Comparison of ENCODE assay signal across 13 cellular contexts in the genomic region with DNA sequence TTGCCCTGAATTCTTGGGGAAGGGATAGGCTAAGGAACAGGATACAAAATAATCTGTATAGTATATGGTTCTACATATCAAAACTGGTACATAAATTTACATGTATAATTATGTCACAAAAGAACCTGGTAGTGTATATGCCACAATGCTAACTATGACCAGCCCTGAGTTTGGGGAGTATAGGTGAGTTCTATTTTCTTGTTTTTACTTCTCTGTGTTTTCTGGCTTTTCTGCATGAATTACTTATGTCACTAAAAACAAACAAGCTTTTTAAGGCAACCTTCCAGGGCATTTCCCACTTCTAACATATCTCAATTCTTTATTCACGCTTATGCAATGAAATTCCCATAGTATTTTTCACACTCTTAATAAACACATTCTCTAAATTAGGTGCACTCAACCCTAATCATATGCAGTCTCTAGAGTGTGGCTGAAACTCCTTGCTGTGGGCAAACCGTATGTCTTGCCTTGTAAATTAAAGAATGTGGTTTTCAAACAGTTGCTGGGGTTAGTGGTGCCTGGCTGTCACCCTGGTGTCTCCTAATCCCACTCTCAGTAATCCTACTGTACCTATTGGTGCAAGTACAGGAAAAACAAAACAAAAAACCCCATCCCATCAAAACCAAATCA. TPM values are rescaled to one million over a fixed set of nuclear protein-coding genes. Genes with fewer than 3 reads are reported as not detected.
DNase-seq lines count a peak whose midpoint lies in the region; ATAC-seq and TF ChIP-seq lines count a peak whose summit lies in the region.
"Had no signal": no experiment of that assay in that cellular context is flagged by ENCODE, and none has a peak within 500 bp of the region (broad histone marks: within the 10 kb centered on the region; RNA-seq: fewer than 3 reads in every experiment).

No MANE protein-coding gene starts in this region.

- H3K4me1 ChIP-seq in osteoblast (ENCODE audit: insufficient read depth, low read length) = no peaks in the 10 kb centered on the region
- H3K4me1 ChIP-seq in effector memory CD4-positive, alpha-beta T cell (ENCODE audit: control insufficient read depth, insufficient read depth, low read length, poor library complexity, severe bottlenecking) = no peaks in the 10 kb centered on the region

- H3K27ac ChIP-seq in osteoblast (ENCODE audit: low read depth, low read length) = no peak overlapping the region
- H3K27ac ChIP-seq in effector memory CD4-positive, alpha-beta T cell (ENCODE audit: insufficient read depth, low read length, poor library complexity, severe bottlenecking) = no peak overlapping the region
- H3K27ac ChIP-seq: pancreas had no signal

- no peaks in the 10 kb centered on the region for H4K20me1 ChIP-seq in osteoblast (ENCODE audit: insufficient read depth, low read length)

- H3K4me3 Mint-ChIP-seq in activated CD4-positive, alpha-beta T cell treated with anti-CD3 and anti-CD28 coated beads for 36 hours = no peak overlapping the region
- H3K4me3 Mint-ChIP-seq: activated B cell treated with CpG ODN at 0.5 μM for 24 hours had no signal

- no peaks in the 10 kb centered on the region for H3K9me3 Mint-ChIP-seq in activated CD4-positive, alpha-beta T cell treated with anti-CD3 and anti-CD28 coated beads for 36 hours (ENCODE audit: low read depth)
- H3K9me3 Mint-ChIP-seq: activated B cell treated with CpG ODN at 0.5 μM for 24 hours had no signal

- DNase-seq in activated CD4-positive, alpha-beta T cell treated with anti-CD3 and anti-CD28 coated beads for 36 hours = peak; percentile 46
- no peak for DNase-seq in activated CD4-positive, alpha-beta T cell treated with anti-CD3 and anti-CD28 coated beads, Interleukin-2, amount 50 U/mL, for 4 hours
- DNase-seq in osteoblast (ENCODE audit: insufficient read length, low spot score, missing footprints) (peak; percentile 58), Kasumi-1 (lab: John Stamatoyannopoulos, UW) (no peak), cortex of kidney (lab: John Stamatoyannopoulos, UW) (no peak)
- no peak for DNase-seq in effector memory CD4-positive, alpha-beta T cell
- DNase-seq: 8988T, activated B cell treated with CpG ODN at 0.5 μM for 24 hours, GF-D8, kidney, pancreas had no signal

- H3K27ac Mint-ChIP-seq in activated CD4-positive, alpha-beta T cell treated with anti-CD3 and anti-CD28 coated beads for 36 hours = no peak overlapping the region
- H3K27ac Mint-ChIP-seq: activated B cell treated with CpG ODN at 0.5 μM for 24 hours had no signal

- peak; percentile 74 for ATAC-seq in activated CD4-positive, alpha-beta T cell treated with anti-CD3 and anti-CD28 coated beads for 36 hours
- ATAC-seq in GM21723 (IDR thresholded peaks at IDR 0.05; ENCODE audit: unreplicated experiment) (peak; percentile 94), HG03432 (IDR thresholded peaks at IDR 0.05; ENCODE audit: unreplicated experiment) (peak; percentile 93)

- no peaks in the 10 kb centered on the region for H3K36me3 Mint-ChIP-seq in activated CD4-positive, alpha-beta T cell treated with anti-CD3 and anti-CD28 coated beads for 36 hours (ENCODE audit: low read depth)

- peaks cover 54% of the 10 kb centered on the region for H3K4me1 Mint-ChIP-seq in activated CD4-positive, alpha-beta T cell treated with anti-CD3 and anti-CD28 coated beads for 36 hours

- TF ChIP-seq CTCF in osteoblast (IDR thresholded peaks at IDR 0.05; ENCODE audit: extremely low read depth, low read depth, low read length) = no peak

- CTCF ChIA-PET in activated CD4-positive, alpha-beta T cell treated with anti-CD3 and anti-CD28 coated beads for 36 hours (lab: Charles Lee) = interaction anchor here (1.4 kb wide), 1 partner anchor 13 kb away, joined by 4 read pairs; no protein-coding TSS in a partner anchor

- intact Hi-C loops in activated CD4-positive, alpha-beta T cell treated with anti-CD3 and anti-CD28 coated beads for 36 hours (cut with DNase I, micrococcal nuclease) = loop anchor here in 1 of 2 experiments (5.0 kb wide), 1 partner anchor 76 kb away; no protein-coding TSS in a partner anchor

- no peak overlapping the region for H3K4me3 ChIP-seq in osteoblast (ENCODE audit: insufficient read depth, low read length)
- H3K4me3 ChIP-seq in effector memory CD4-positive, alpha-beta T cell (ENCODE audit: insufficient read depth, low read depth, low read length, poor library complexity, severe bottlenecking) = no peak overlapping the region
- H3K4me3 ChIP-seq: pancreas had no signal

- H2AFZ ChIP-seq in osteoblast (ENCODE audit: low read length) = no peak overlapping the region

- POLR2A ChIA-PET in activated CD4-positive, alpha-beta T cell treated with anti-CD3 and anti-CD28 coated beads for 36 hours (lab: Charles Lee) = interaction anchor here (1.5 kb wide), 1 partner anchor 13 kb away, joined by 3 read pairs; no protein-coding TSS in a partner anchor

- H3K4me2 ChIP-seq in osteoblast (ENCODE audit: insufficient read depth, low read length) = no peak overlapping the region

- H3K36me3 ChIP-seq in osteoblast (ENCODE audit: insufficient read depth, low read length) = no peaks in the 10 kb centered on the region
- H3K36me3 ChIP-seq in effector memory CD4-positive, alpha-beta T cell (ENCODE audit: control insufficient read depth, insufficient read depth, low read length) = no peaks in the 10 kb centered on the region
- H3K36me3 ChIP-seq: pancreas had no signal

- H3K9me3 ChIP-seq in osteoblast (ENCODE audit: low read depth, low read length) = no peaks in the 10 kb centered on the region
- no peaks in the 10 kb centered on the region for H3K9me3 ChIP-seq in effector memory CD4-positive, alpha-beta T cell (ENCODE audit: control insufficient read depth, low read length)
- H3K9me3 ChIP-seq: pancreas had no signal

- H3K79me2 ChIP-seq in osteoblast (ENCODE audit: insufficient read depth, low read length) = no peaks in the 10 kb centered on the region

- H3K27me3 ChIP-seq in osteoblast (ENCODE audit: insufficient read depth, low read length) = peaks cover 7% of the 10 kb centered on the region
- no peaks in the 10 kb centered on the region for H3K27me3 ChIP-seq in effector memory CD4-positive, alpha-beta T cell (replicated peaks; ENCODE audit: control insufficient read depth, insufficient read depth, low read length, poor library complexity, severe bottlenecking)
- H3K27me3 ChIP-seq: pancreas had no signal

- peaks cover 5% of the 10 kb centered on the region for H3K27me3 Mint-ChIP-seq in activated CD4-positive, alpha-beta T cell treated with anti-CD3 and anti-CD28 coated beads for 36 hours

RNA-seq across cellular contexts. Expression of a gene that starts 14.0 kb away (rescaled TPM):
- 100 to 1,000 TPM; 100 to 110 TPM for total RNA-seq in activated CD4-positive, alpha-beta T cell treated with anti-CD3 and anti-CD28 coated beads for 36 hours
- total RNA-seq in osteoblast = 835 and 847 TPM in 2 replicates

Comparison
In these comparisons a context has a peak if more than half of its experiments do, and no peak if none do; other contexts are left out.
1. DNase-seq: peak in activated CD4-positive, alpha-beta T cell treated with anti-CD3 and anti-CD28 coated beads for 36 hours (single experiment) and osteoblast (single experiment); none in activated CD4-positive, alpha-beta T cell treated with anti-CD3 and anti-CD28 coated beads, Interleukin-2, amount 50 U/mL, for 4 hours (0 of 2), effector memory CD4-positive, alpha-beta T cell (0 of 3), Kasumi-1 (0 of 2) and cortex of kidney (single experiment).
2. Peak in every context shown above with its lines, with median percentiles within 50 percentile points of each other: ATAC-seq.